ENCODE assay signal across 14 cellular contexts in the genomic region with DNA sequence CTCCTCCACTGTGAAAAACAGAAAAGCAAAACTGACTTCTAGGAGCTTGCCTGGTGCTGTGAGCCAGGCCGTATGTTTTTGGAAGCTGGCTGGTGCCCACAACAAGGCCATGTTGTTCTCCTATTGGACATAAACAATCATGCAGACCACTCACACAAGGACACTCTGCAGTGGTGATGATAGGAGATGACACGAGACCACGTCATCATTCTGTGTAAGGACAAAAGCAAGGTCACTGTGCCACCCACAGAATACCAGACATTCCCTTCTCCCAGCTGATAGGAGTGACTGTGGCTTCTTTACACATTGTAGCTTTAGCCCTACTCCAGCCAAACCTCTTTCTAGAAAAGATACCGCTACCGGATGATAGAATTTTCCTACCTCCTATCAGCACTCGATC. TPM values are rescaled to one million over a fixed set of nuclear protein-coding genes. Genes with fewer than 3 reads are reported as not detected.
DNase-seq lines count a peak whose midpoint lies in the region; ATAC-seq, FAIRE-seq and TF ChIP-seq lines count a peak whose summit lies in the region.
"Had no signal": no experiment of that assay in that cellular context is flagged by ENCODE, and none has a peak within 500 bp of the region (broad histone marks: within the 10 kb centered on the region; RNA-seq: fewer than 3 reads in every experiment).

No MANE protein-coding gene starts in this region.

- no peak overlapping the region for H2BK15ac ChIP-seq in IMR-90 (ENCODE audit: low read depth, low read length)

- in situ Hi-C loops in IMR-90 (cut with MboI; ENCODE audit: low sequenced_read_pairs): no loop called here

- CTCF ChIA-PET in IMR-90 (lab: Yijun Ruan, JAX): interaction anchor here (0.9 kb wide), 1 partner anchor 27 kb away, joined by 4 read pairs; no protein-coding TSS in a partner anchor

- H4K91ac ChIP-seq in IMR-90 (ENCODE audit: insufficient read depth, low read depth, low read length): no peak overlapping the region

- H3K56ac ChIP-seq in IMR-90 (ENCODE audit: extremely low read depth, insufficient read depth, low read length): no peak overlapping the region; the same call in 1 of the 2 replicates

- no peak overlapping the region for H4K5ac ChIP-seq in IMR-90 (ENCODE audit: low read depth, low read length)

- H3K9ac ChIP-seq in IMR-90 (ENCODE audit: low read depth, low read length) (no peak overlapping the region), astrocyte (ENCODE audit: low read length) (no peak overlapping the region)
- H3K9ac ChIP-seq: neural progenitor cell had no signal

- H3K9me3 ChIP-seq in IMR-90 (ENCODE audit: control insufficient read depth, insufficient read depth, low read length): no peaks in the 10 kb centered on the region
- no peaks in the 10 kb centered on the region for H3K9me3 ChIP-seq in astrocyte (ENCODE audit: insufficient read depth, low read depth, low read length)
- no peaks in the 10 kb centered on the region for H3K9me3 ChIP-seq in tibial artery
- H3K9me3 ChIP-seq: vagina had no signal

- H3K27me3 Mint-ChIP-seq in astrocyte (ENCODE audit: low read depth, unreplicated experiment): peaks cover 9% of the 10 kb centered on the region

- H3K9me3 Mint-ChIP-seq in astrocyte (ENCODE audit: unreplicated experiment): no peaks in the 10 kb centered on the region

- H3K4me2 ChIP-seq in IMR-90 (ENCODE audit: low read depth, low read length): no peak overlapping the region; the same call in 1 of the 2 replicates
- H3K4me2 ChIP-seq in astrocyte (ENCODE audit: low read length): peak overlapping the region; percentile 14
- H3K4me2 ChIP-seq: neural progenitor cell had no signal

- H3K27ac ChIP-seq in IMR-90 (ENCODE audit: insufficient read depth, low read length) (no peak overlapping the region), astrocyte (ENCODE audit: low read depth, low read length) (no peak overlapping the region), tibial artery (no peak overlapping the region)
- H3K27ac ChIP-seq: neural progenitor cell, vagina had no signal

- no peaks in the 10 kb centered on the region for H3K79me2 ChIP-seq in astrocyte (ENCODE audit: insufficient read depth, low read length)

- H3K27me3 ChIP-seq in IMR-90 (ENCODE audit: control insufficient read depth, insufficient read depth, low read length) (no peaks in the 10 kb centered on the region), astrocyte (ENCODE audit: insufficient read depth, low read length) (no peaks in the 10 kb centered on the region), tibial artery (no peaks in the 10 kb centered on the region)
- H3K27me3 ChIP-seq: vagina had no signal

- ATAC-seq in IMR-90 (ENCODE audit: low read depth): 0 out of 2 replicates have a peak, but pooled peaks have one; percentile 5

- H3K9me1 ChIP-seq in IMR-90 (ENCODE audit: insufficient read depth, low read length): peaks cover 14% of the 10 kb centered on the region

- H3K4me1 Mint-ChIP-seq in astrocyte (ENCODE audit: low read depth, unreplicated experiment): peaks cover 13% of the 10 kb centered on the region

- H3K27ac Mint-ChIP-seq in astrocyte (ENCODE audit: unreplicated experiment): peak overlapping the region; percentile 62
- H3K27ac Mint-ChIP-seq: neural progenitor cell had no signal

- peak overlapping the region; percentile 0; the same call in 1 of the 2 replicates for H3K18ac ChIP-seq in IMR-90 (ENCODE audit: low read depth, low read length)

- no peak for TF ChIP-seq POLR2A in IMR-90 (IDR thresholded peaks at IDR 0.05; ENCODE audit: low read depth, low read length)

- H4K8ac ChIP-seq in IMR-90 (ENCODE audit: low read depth in 2 of 2, low read length in 2 of 2): peak overlapping the region in 1 of 2 experiments; percentile 34; a peak in 1 of 4 replicates

- H3K4ac ChIP-seq in IMR-90 (ENCODE audit: low read depth, low read length): peak overlapping the region; percentile 59

- DNase-seq in AG08395 (ENCODE audit: low spot score) (peak; percentile 40), IMR-90 (peak; percentile 74), astrocyte (ENCODE audit: low read depth) (peak; percentile 80), hepatic stellate cell (ENCODE audit: low spot score) (peak; percentile 79), NCI-H1092 treated with DMSO at 0.1 percent for 48 hours (lab: John Stamatoyannopoulos, UW) (no peak), tibial artery (no peak), SIG-M5 treated with dmso at 0.1 percent for 504 hours (lab: John Stamatoyannopoulos, UW; ENCODE audit: unreplicated experiment) (no peak), DMS79 (lab: John Stamatoyannopoulos, UW) (no peak)
- DNase-seq: cerebellar nuclear complex; kidney; RPMI8226; stimulated activated CD8-positive, alpha-beta memory T cell treated with anti-CD3 and anti-CD28 coated beads, Interleukin-4, amount 100 ng/mL, for 48 hours had no signal

- H3K4me3 Mint-ChIP-seq in astrocyte (ENCODE audit: unreplicated experiment): no peak overlapping the region
- H3K4me3 Mint-ChIP-seq: neural progenitor cell had no signal

- peak overlapping the region; percentile 42; the same call in 1 of the 2 replicates for H3K14ac ChIP-seq in IMR-90 (replicated peaks; ENCODE audit: low read depth, low read length)

- no peak overlapping the region for H3K23ac ChIP-seq in IMR-90 (ENCODE audit: low read depth, low read length)

- no peak overlapping the region for H3K4me3 ChIP-seq in IMR-90 (ENCODE audit: insufficient read depth, low read depth, low read length)
- no peak overlapping the region for H3K4me3 ChIP-seq in astrocyte (ENCODE audit: insufficient read depth, low read depth, low read length)
- no peak overlapping the region for H3K4me3 ChIP-seq in tibial artery
- H3K4me3 ChIP-seq: neural progenitor cell, vagina had no signal

- dilution Hi-C loops in IMR-90 (cut with HindIII; ENCODE audit: low sequenced_read_pairs, unreplicated experiment): no loop called here

- FAIRE-seq in astrocyte (lab: Jason Lieb, UNC): peak; percentile 32
- FAIRE-seq: kidney had no signal

- H3K36me3 ChIP-seq in IMR-90 (ENCODE audit: control insufficient read depth, insufficient read depth, low read length) (no peaks in the 10 kb centered on the region), astrocyte (ENCODE audit: insufficient read depth, low read length) (no peaks in the 10 kb centered on the region), tibial artery (no peaks in the 10 kb centered on the region)
- H3K36me3 ChIP-seq: neural progenitor cell, vagina had no signal

- no peak overlapping the region for H2AK9ac ChIP-seq in IMR-90 (replicated peaks; ENCODE audit: low read depth, low read length, poor library complexity)

- no peaks in the 10 kb centered on the region for H3K36me3 Mint-ChIP-seq in astrocyte (ENCODE audit: low read depth, unreplicated experiment)

- H4K20me1 ChIP-seq in IMR-90 (ENCODE audit: insufficient read depth, low read length) (no peaks in the 10 kb centered on the region; the same call in 1 of the 2 replicates), astrocyte (ENCODE audit: insufficient read depth, low read length) (no peaks in the 10 kb centered on the region)

- POLR2A ChIA-PET in IMR-90 (lab: Charles Lee; ENCODE audit: unreplicated experiment): no interaction called here

- peaks cover 8% of the 10 kb centered on the region for H3K4me1 ChIP-seq in IMR-90 (ENCODE audit: control insufficient read depth, insufficient read depth, low read length)
- peaks cover 12% of the 10 kb centered on the region for H3K4me1 ChIP-seq in astrocyte (ENCODE audit: insufficient read depth, low read length)
- H3K4me1 ChIP-seq in tibial artery: peaks cover 0 to 14% (median 8%) of the 10 kb centered on the region in 4 donors
- H3K4me1 ChIP-seq: neural progenitor cell had no signal

- H2AK5ac ChIP-seq in IMR-90 (ENCODE audit: low read depth, low read length): peak overlapping the region; percentile 33; the same call in 1 of the 2 replicates

- BruUV-seq in IMR-90 (replicated peaks; lab: Mats Ljungman, UMichigan): no TSS peak

- H2AFZ ChIP-seq in IMR-90 (replicated peaks; ENCODE audit: low read length, poor library complexity): peak overlapping the region; percentile 57
- H2AFZ ChIP-seq in astrocyte (ENCODE audit: low read depth, low read length): no peak overlapping the region
- H2AFZ ChIP-seq: neural progenitor cell had no signal

- H3K79me1 ChIP-seq in IMR-90 (ENCODE audit: low read depth in 1 of 2, low read length in 2 of 2): peaks cover 3 to 8% of the 10 kb centered on the region in 2 experiments; a peak in 2 of 4 replicates

- WGBS in IMR-90 (ENCODE audit: extremely low coverage in 2 of 2, insufficient read length in 1 of 2), 2 experiments: no CpG with 5 or more reads among the region's 6 CpGs

- intact Hi-C loops in IMR-90 (cut with micrococcal nuclease) (no loop called here), tibial artery (cut with DNase I; ENCODE audit: low total_unique reads) (no loop called here)

- H2BK20ac ChIP-seq in IMR-90 (ENCODE audit: low read depth, low read length): no peak overlapping the region

- H2BK120ac ChIP-seq in IMR-90 (ENCODE audit: low read depth, low read length): 0 out of 2 replicates have a peak overlapping the region, but pooled peaks have one; percentile 16

- TF ChIP-seq CTCF in IMR-90 (conservative IDR thresholded peaks at IDR 0.05; ENCODE audit: low read depth, low read length) (no peak), astrocyte (IDR thresholded peaks at IDR 0.05; ENCODE audit: insufficient read depth, low read depth, low read length) (no peak), tibial artery (IDR thresholded peaks at IDR 0.05) (no peak)

- no peak for TF ChIP-seq RAD21 in IMR-90 (IDR thresholded peaks at IDR 0.05; ENCODE audit: low read length)

- peak overlapping the region; percentile 52 for H2BK5ac ChIP-seq in IMR-90 (ENCODE audit: low read depth, low read length, poor library complexity, severe bottlenecking)

TF ChIP-seq in IMR-90, 13 proteins besides CTCF, POLR2A, EP300 and RAD21 (continues in another document):
- TF ChIP-seq, protein P1, sequence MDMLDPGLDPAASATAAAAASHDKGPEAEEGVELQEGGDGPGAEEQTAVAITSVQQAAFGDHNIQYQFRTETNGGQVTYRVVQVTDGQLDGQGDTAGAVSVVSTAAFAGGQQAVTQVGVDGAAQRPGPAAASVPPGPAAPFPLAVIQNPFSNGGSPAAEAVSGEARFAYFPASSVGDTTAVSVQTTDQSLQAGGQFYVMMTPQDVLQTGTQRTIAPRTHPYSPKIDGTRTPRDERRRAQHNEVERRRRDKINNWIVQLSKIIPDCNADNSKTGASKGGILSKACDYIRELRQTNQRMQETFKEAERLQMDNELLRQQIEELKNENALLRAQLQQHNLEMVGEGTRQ (IDR thresholded peaks at IDR 0.05; ENCODE audit: low read depth, low read length): no peak
- no peak for TF ChIP-seq RFX5 (IDR thresholded peaks at IDR 0.05; ENCODE audit: low read depth, low read length)
- TF ChIP-seq MXI1 (IDR thresholded peaks at IDR 0.05; ENCODE audit: borderline replicate concordance, low read depth, low read length): no peak

RNA-seq across cellular contexts. Expression of a gene that starts 47.7 kb away (rescaled TPM):
- total RNA-seq in IMR-90 (2012; rRNA removed) (60.0 and 60.4 TPM in 2 replicates), astrocyte (46.9 and 52.1 TPM in 2 replicates)
- polyA plus RNA-seq in IMR-90 (2012; rRNA removed): 30.5 and 33.1 TPM in 2 replicates
- polyA plus RNA-seq in IMR-90 (2012; cell fraction: cytosol; rRNA removed): 19.3 and 26.9 TPM in 2 replicates
- 12.0 and 37.3 TPM in 2 replicates for polyA plus RNA-seq in IMR-90 (2012; cell fraction: nucleus; rRNA removed; ENCODE audit: low replicate concordance)

RNA-seq across cellular contexts. Expression of a gene that starts 48.7 kb away (rescaled TPM):
- total RNA-seq in IMR-90 (2012; rRNA removed) (27.6 and 29.4 TPM in 2 replicates), astrocyte (71.2 and 75.2 TPM in 2 replicates)
- 60.1 and 65.0 TPM in 2 replicates for polyA plus RNA-seq in IMR-90 (2012; rRNA removed)
- polyA plus RNA-seq in IMR-90 (2012; cell fraction: cytosol; rRNA removed): 40.0 and 40.7 TPM in 2 replicates
- polyA plus RNA-seq in IMR-90 (2012; cell fraction: nucleus; rRNA removed; ENCODE audit: low replicate concordance): 81.6 and 132 TPM in 2 replicates

Comparison
In these comparisons a context has a peak if more than half of its experiments do, and no peak if none do; other contexts are left out.
1. DNase-seq: peak in AG08395 (single experiment), IMR-90 (single experiment), astrocyte (single experiment) and hepatic stellate cell (single experiment); none in NCI-H1092 treated with DMSO at 0.1 percent for 48 hours (single experiment), tibial artery (0 of 2), SIG-M5 treated with dmso at 0.1 percent for 504 hours (single experiment) and DMS79 (single experiment).